Comparison of ENCODE assay signal across 23 cellular contexts in genomic region chr14:58978336-58978735, GRCh38.
A peak's percentile ranks its signal among the peaks of the same experiment; 100 is the strongest.
DNase-seq lines count a peak whose midpoint lies in the region; ATAC-seq and TF ChIP-seq lines count a peak whose summit lies in the region.
"Had no signal": no experiment of that assay in that cellular context is flagged by ENCODE, and none has a peak within 500 bp of the region (broad histone marks: within the 10 kb centered on the region; RNA-seq: fewer than 3 reads in every experiment).

No MANE protein-coding gene starts in this region.

- DNase-seq in AG20443 (ENCODE audit: low spot score): peak; percentile 12
- peak; percentile 81 for DNase-seq in dedifferentiated amniotic fluid mesenchymal stem cell (ENCODE audit: extremely low spot score)
- DNase-seq in right cardiac atrium: peak; percentile 68 to 88 (median 80)
- DNase-seq in trophoblast cell: peak; percentile 90 to 98
- DNase-seq in OCI-LY7 (ENCODE audit: low spot score): no peak
- DNase-seq in activated CD8-positive, alpha-beta T cell treated with anti-CD3 and anti-CD28 coated beads, Interleukin-2, amount 10 ng/mL, durations not matched to agents 7 days and 5 days: no peak
- DNase-seq: activated effector memory CD4-positive, alpha-beta T cell treated with anti-CD3 and anti-CD28 coated beads, Interleukin-2, amount 50 U/mL, for 16 hours; activated naive CD8-positive, alpha-beta T cell treated with anti-CD3 and anti-CD28 coated beads, Interleukin-2, amount 50 U/mL, for 24 hours; CD4-positive, alpha-beta memory T cell; DMS 273 treated with DMSO at 0.1 percent for 48 hours; effector memory CD8-positive, alpha-beta T cell; esophagus squamous epithelium; head of caudate nucleus; KBM-7; NCI-H1694; NCI-H748 treated with DMSO at 0.1 percent for 48 hours; stimulated activated naive CD8-positive, alpha-beta T cell treated with anti-CD3 and anti-CD28 coated beads, Interleukin-15, amount 100 ng/mL, for 72 hours; T-helper 9 cell had no signal

- no peak overlapping the region for H2BK12ac ChIP-seq in trophoblast cell (ENCODE audit: low read length)

- H3K4me2 ChIP-seq in trophoblast cell (ENCODE audit: low read length): no peak overlapping the region
- no peak overlapping the region for H3K4me2 ChIP-seq in OCI-LY7 (ENCODE audit: low read length)

- H3K9ac ChIP-seq in trophoblast cell (ENCODE audit: low read length): peak overlapping the region; percentile 14

- no peaks in the 10 kb centered on the region for H4K20me1 ChIP-seq in OCI-LY7 (ENCODE audit: insufficient read depth, low read length)

- no peak for TF ChIP-seq CTCF in OCI-LY7 (conservative IDR thresholded peaks at IDR 0.05; ENCODE audit: low read length)

- H4K8ac ChIP-seq in trophoblast cell (ENCODE audit: low read depth, low read length): no peak overlapping the region

- peaks cover 3% of the 10 kb centered on the region for H3K27me3 Mint-ChIP-seq in activated CD8-positive, alpha-beta T cell treated with anti-CD3 and anti-CD28 coated beads, Interleukin-2, amount 10 ng/mL, durations not matched to agents 7 days and 5 days (ENCODE audit: low read depth)
- H3K27me3 Mint-ChIP-seq: activated naive CD8-positive, alpha-beta T cell treated with anti-CD3 and anti-CD28 coated beads, Interleukin-2, amount 50 U/mL, for 24 hours; effector memory CD8-positive, alpha-beta T cell; stimulated activated naive CD8-positive, alpha-beta T cell treated with anti-CD3 and anti-CD28 coated beads, Interleukin-15, amount 100 ng/mL, for 72 hours had no signal

- peak; percentile 91 to 96 for ATAC-seq in right cardiac atrium
- ATAC-seq in GM21619 (IDR thresholded peaks at IDR 0.05; ENCODE audit: unreplicated experiment): no peak
- no peak for ATAC-seq in activated CD8-positive, alpha-beta T cell treated with anti-CD3 and anti-CD28 coated beads, Interleukin-2, amount 10 ng/mL, durations not matched to agents 7 days and 5 days
- ATAC-seq: activated naive CD8-positive, alpha-beta T cell treated with anti-CD3 and anti-CD28 coated beads, Interleukin-2, amount 50 U/mL, for 24 hours; effector memory CD8-positive, alpha-beta T cell; HCT116; stimulated activated naive CD8-positive, alpha-beta T cell treated with anti-CD3 and anti-CD28 coated beads, Interleukin-15, amount 100 ng/mL, for 72 hours; WTC11 had no signal

- H3K14ac ChIP-seq in trophoblast cell (ENCODE audit: low read length): no peak overlapping the region

- 28% methylated on average over 4 of the region's 4 CpGs for WGBS in right cardiac atrium
- WGBS in trophoblast cell (ENCODE audit: extremely low coverage, insufficient coverage, insufficient read length): no CpG with 5 or more reads among the region's 4 CpGs

- no peak overlapping the region for H2BK5ac ChIP-seq in trophoblast cell (ENCODE audit: low read depth, low read length, poor library complexity)

- no peak overlapping the region for H4K12ac ChIP-seq in trophoblast cell (ENCODE audit: low read depth, low read length)

- POLR2A ChIA-PET in OCI-LY7 (lab: Charles Lee): no interaction called here
- POLR2A ChIA-PET in activated CD8-positive, alpha-beta T cell treated with anti-CD3 and anti-CD28 coated beads, Interleukin-2, amount 10 ng/mL, durations not matched to agents 7 days and 5 days (lab: Charles Lee): no interaction called here

- no peak overlapping the region for H3K4me3 Mint-ChIP-seq in activated CD8-positive, alpha-beta T cell treated with anti-CD3 and anti-CD28 coated beads, Interleukin-2, amount 10 ng/mL, durations not matched to agents 7 days and 5 days
- H3K4me3 Mint-ChIP-seq: activated naive CD8-positive, alpha-beta T cell treated with anti-CD3 and anti-CD28 coated beads, Interleukin-2, amount 50 U/mL, for 24 hours; brain; CD4-positive, alpha-beta memory T cell; effector memory CD8-positive, alpha-beta T cell; stimulated activated naive CD8-positive, alpha-beta T cell treated with anti-CD3 and anti-CD28 coated beads, Interleukin-15, amount 100 ng/mL, for 72 hours; WTC11 had no signal

- H3K27ac Mint-ChIP-seq in activated CD8-positive, alpha-beta T cell treated with anti-CD3 and anti-CD28 coated beads, Interleukin-2, amount 10 ng/mL, durations not matched to agents 7 days and 5 days: no peak overlapping the region
- H3K27ac Mint-ChIP-seq: activated naive CD8-positive, alpha-beta T cell treated with anti-CD3 and anti-CD28 coated beads, Interleukin-2, amount 50 U/mL, for 24 hours; CD4-positive, alpha-beta memory T cell; effector memory CD8-positive, alpha-beta T cell; stimulated activated naive CD8-positive, alpha-beta T cell treated with anti-CD3 and anti-CD28 coated beads, Interleukin-15, amount 100 ng/mL, for 72 hours; WTC11 had no signal

- no peak overlapping the region for H3K18ac ChIP-seq in trophoblast cell (ENCODE audit: low read length)

- H3K4me3 ChIP-seq in right cardiac atrium (ENCODE audit: low read length): no peak overlapping the region
- no peak overlapping the region for H3K4me3 ChIP-seq in trophoblast cell (ENCODE audit: low read depth, low read length)
- H3K4me3 ChIP-seq in OCI-LY7 (ENCODE audit: low read depth, low read length, poor library complexity, severe bottlenecking): no peak overlapping the region
- H3K4me3 ChIP-seq: esophagus squamous epithelium, tibial nerve had no signal

- H3K23ac ChIP-seq in trophoblast cell (ENCODE audit: low read length): no peak overlapping the region

- H3K27me3 ChIP-seq in right cardiac atrium (ENCODE audit: control insufficient read depth, insufficient read depth) (no peaks in the 10 kb centered on the region), trophoblast cell (ENCODE audit: insufficient read depth, low read length) (no peaks in the 10 kb centered on the region)
- H3K27me3 ChIP-seq: esophagus squamous epithelium, tibial nerve had no signal

- no peaks in the 10 kb centered on the region for H3K9me3 Mint-ChIP-seq in activated CD8-positive, alpha-beta T cell treated with anti-CD3 and anti-CD28 coated beads, Interleukin-2, amount 10 ng/mL, durations not matched to agents 7 days and 5 days (ENCODE audit: insufficient read depth)
- H3K9me3 Mint-ChIP-seq: activated naive CD8-positive, alpha-beta T cell treated with anti-CD3 and anti-CD28 coated beads, Interleukin-2, amount 50 U/mL, for 24 hours; stimulated activated naive CD8-positive, alpha-beta T cell treated with anti-CD3 and anti-CD28 coated beads, Interleukin-15, amount 100 ng/mL, for 72 hours had no signal

- no peaks in the 10 kb centered on the region for H3K36me3 Mint-ChIP-seq in activated CD8-positive, alpha-beta T cell treated with anti-CD3 and anti-CD28 coated beads, Interleukin-2, amount 10 ng/mL, durations not matched to agents 7 days and 5 days (ENCODE audit: low read depth)
- H3K36me3 Mint-ChIP-seq: brain; CD4-positive, alpha-beta memory T cell; WTC11 had no signal

- no peak overlapping the region for H3K4ac ChIP-seq in trophoblast cell (ENCODE audit: low read depth, low read length)

- no peak overlapping the region for H2BK120ac ChIP-seq in trophoblast cell (ENCODE audit: insufficient read depth, low read length, poor library complexity)

- CTCF ChIA-PET in OCI-LY7 (lab: Charles Lee; ENCODE audit: unreplicated experiment): no interaction called here
- CTCF ChIA-PET in activated CD8-positive, alpha-beta T cell treated with anti-CD3 and anti-CD28 coated beads, Interleukin-2, amount 10 ng/mL, durations not matched to agents 7 days and 5 days (lab: Charles Lee): no interaction called here

- no peaks in the 10 kb centered on the region for H3K4me1 Mint-ChIP-seq in activated CD8-positive, alpha-beta T cell treated with anti-CD3 and anti-CD28 coated beads, Interleukin-2, amount 10 ng/mL, durations not matched to agents 7 days and 5 days (ENCODE audit: low read depth)
- H3K4me1 Mint-ChIP-seq: activated naive CD8-positive, alpha-beta T cell treated with anti-CD3 and anti-CD28 coated beads, Interleukin-2, amount 50 U/mL, for 24 hours; CD4-positive, alpha-beta memory T cell; stimulated activated naive CD8-positive, alpha-beta T cell treated with anti-CD3 and anti-CD28 coated beads, Interleukin-15, amount 100 ng/mL, for 72 hours had no signal

- no peaks in the 10 kb centered on the region for H3K79me2 ChIP-seq in trophoblast cell (ENCODE audit: control insufficient read depth, insufficient read depth, low read length, poor library complexity)
- no peaks in the 10 kb centered on the region for H3K79me2 ChIP-seq in OCI-LY7 (ENCODE audit: insufficient read depth, low read depth, low read length)

- H3K9me2 ChIP-seq in OCI-LY7 (ENCODE audit: insufficient read depth, low read length): no peaks in the 10 kb centered on the region

- peak overlapping the region; percentile 30 for H3K27ac ChIP-seq in right cardiac atrium (ENCODE audit: low read length)
- H3K27ac ChIP-seq in trophoblast cell (ENCODE audit: low read depth, low read length): no peak overlapping the region
- no peak overlapping the region for H3K27ac ChIP-seq in OCI-LY7 (ENCODE audit: low read depth, low read length, poor library complexity, severe bottlenecking)
- H3K27ac ChIP-seq: esophagus squamous epithelium, tibial nerve had no signal

- H3K9me3 ChIP-seq in right cardiac atrium (ENCODE audit: control insufficient read depth, low read length): no peaks in the 10 kb centered on the region
- no peaks in the 10 kb centered on the region for H3K9me3 ChIP-seq in trophoblast cell (ENCODE audit: insufficient read depth, low read depth, low read length)
- H3K9me3 ChIP-seq in OCI-LY7 (ENCODE audit: low read length): no peaks in the 10 kb centered on the region
- H3K9me3 ChIP-seq: esophagus squamous epithelium, tibial nerve had no signal

- intact Hi-C loops in right cardiac atrium (cut with DNase I): no loop called here
- intact Hi-C loops in OCI-LY7 (cut with micrococcal nuclease; ENCODE audit: unreplicated experiment): no loop called here

- H3K79me1 ChIP-seq in trophoblast cell (ENCODE audit: low read length): no peaks in the 10 kb centered on the region

- H3K36me3 ChIP-seq in trophoblast cell (ENCODE audit: control insufficient read depth in 1 of 2, insufficient read depth in 2 of 2, low read length in 2 of 2) (no peaks in the 10 kb centered on the region), OCI-LY7 (ENCODE audit: insufficient read depth, low read length) (no peaks in the 10 kb centered on the region)
- H3K36me3 ChIP-seq: esophagus squamous epithelium, tibial nerve had no signal

- no peak overlapping the region for H2AK5ac ChIP-seq in trophoblast cell (ENCODE audit: low read length)

- H3K4me1 ChIP-seq in right cardiac atrium (ENCODE audit: control insufficient read depth, insufficient read depth, low read length): peaks cover 7% of the 10 kb centered on the region
- H3K4me1 ChIP-seq in trophoblast cell (ENCODE audit: control insufficient read depth in 1 of 2, insufficient read depth in 2 of 2, low read length in 2 of 2): peaks cover 5 to 10% of the 10 kb centered on the region in 2 experiments
- no peaks in the 10 kb centered on the region for H3K4me1 ChIP-seq in OCI-LY7 (ENCODE audit: insufficient read depth, low read length, poor library complexity, severe bottlenecking)
- H3K4me1 ChIP-seq: esophagus squamous epithelium, tibial nerve had no signal

- H4K91ac ChIP-seq in trophoblast cell (ENCODE audit: low read depth, low read length): no peak overlapping the region

- H2AFZ ChIP-seq in trophoblast cell (ENCODE audit: insufficient read depth, low read length, poor library complexity): no peak overlapping the region
- no peak overlapping the region for H2AFZ ChIP-seq in OCI-LY7 (ENCODE audit: low read length)

- no TSS peak for BruUV-seq in OCI-LY7 (replicated peaks; lab: Mats Ljungman, UMichigan)

Comparison
In these comparisons a context has a peak if more than half of its experiments do, and no peak if none do; other contexts are left out.
1. DNase-seq: peak in AG20443 (single experiment), dedifferentiated amniotic fluid mesenchymal stem cell (single experiment), right cardiac atrium (3 of 3) and trophoblast cell (2 of 2); none in OCI-LY7 (single experiment) and activated CD8-positive, alpha-beta T cell treated with anti-CD3 and anti-CD28 coated beads, Interleukin-2, amount 10 ng/mL, durations not matched to agents 7 days and 5 days (single experiment).
2. ATAC-seq: peak in right cardiac atrium (2 of 2); none in GM21619 (single experiment) and activated CD8-positive, alpha-beta T cell treated with anti-CD3 and anti-CD28 coated beads, Interleukin-2, amount 10 ng/mL, durations not matched to agents 7 days and 5 days (single experiment).